28 cellular contexts compared by ENCODE assay signal in genomic region chr4:140180577-140180976, GRCh38.
"Had no signal": no experiment of that assay in that cellular context is flagged by ENCODE, and none has a peak within 500 bp of the region (broad histone marks: within the 10 kb centered on the region; RNA-seq: fewer than 3 reads in every experiment).

No MANE protein-coding gene starts in this region.

- DNase-seq: activated CD4-positive, alpha-beta T cell treated with anti-CD3 and anti-CD28 coated beads, Interleukin-2, amount 10 ng/mL, durations not matched to agents 24 days and 14 days; activated CD4-positive, alpha-beta T cell treated with anti-CD3 and anti-CD28 coated beads, Interleukin-2, amount 50 U/mL, for 4 hours; activated CD8-positive, alpha-beta T cell treated with anti-CD3 and anti-CD28 coated beads for 36 hours; activated gamma-delta T cell; activated naive CD4-positive, alpha-beta T cell treated with Interleukin-2 at 50 U/mL for 16 hours; activated T-cell treated with anti-CD3 and anti-CD28 coated beads, Interleukin-2, amount 50 U/mL, for 1 hour; activated T-cell treated with anti-CD3 and anti-CD28 coated beads, Interleukin-2, amount 50 U/mL, for 72 hours; adrenal gland; central memory CD4-positive, alpha-beta T cell; NCI-H1048; NCI-H1105 treated with DMSO at 0.1 percent for 48 hours; NCI-H1436; NCI-H1694; NCI-H1930; NCI-H2081 treated with DMSO at 0.1 percent for 48 hours; NCI-H226; NCI-H446 treated with DMSO at 0.1 percent for 48 hours; NCI-H524; Peyer's patch; RPMI8226; SHP77 treated with DMSO at 0.1 percent for 48 hours; SK-N-SH had no signal

- H3K4me1 ChIP-seq: adrenal gland, Peyer's patch had no signal

- ATAC-seq: activated CD8-positive, alpha-beta T cell treated with anti-CD3 and anti-CD28 coated beads for 36 hours; activated T-cell treated with anti-CD3 and anti-CD28 coated beads, Interleukin-2, amount 50 U/mL, for 72 hours; activated T-helper 17 cell treated with anti-CD3 and anti-CD28 coated beads, Interleukin-2, amount 50 U/mL, for 72 hours had no signal

- H3K36me3 Mint-ChIP-seq: activated naive CD4-positive, alpha-beta T cell treated with anti-CD3 and anti-CD28 coated beads, Interleukin-2, amount 50 U/mL, for 24 hours; brain had no signal

- H3K27me3 Mint-ChIP-seq: brain had no signal

- H3K4me3 Mint-ChIP-seq: activated CD4-positive, alpha-beta T cell treated with anti-CD3 and anti-CD28 coated beads, Interleukin-2, amount 10 ng/mL, durations not matched to agents 24 days and 14 days; activated CD8-positive, alpha-beta T cell treated with anti-CD3 and anti-CD28 coated beads for 36 hours; activated naive CD4-positive, alpha-beta T cell treated with anti-CD3 and anti-CD28 coated beads, Interleukin-2, amount 50 U/mL, for 24 hours; activated T-cell treated with anti-CD3 and anti-CD28 coated beads, Interleukin-2, amount 50 U/mL, for 72 hours; activated T-helper 17 cell treated with anti-CD3 and anti-CD28 coated beads, Interleukin-2, amount 50 U/mL, for 72 hours; brain; T-helper 1 cell treated with Interleukin-12 subunit alpha and Interleukin-12 subunit beta and Interleukin-4 antibody, amounts not matched to agents 30 μg/mL and 1 μg/mL, for 36 hours; T-helper 2 cell treated with Interferon-gamma antibody and Interleukin-4, amounts not matched to agents 5 μg/mL and 100 μg/mL, for 36 hours had no signal

- H3K4me2 ChIP-seq: SK-N-SH had no signal

- H3K9me3 Mint-ChIP-seq: activated CD4-positive, alpha-beta T cell treated with anti-CD3 and anti-CD28 coated beads, Interleukin-2, amount 10 ng/mL, durations not matched to agents 24 days and 14 days; activated CD8-positive, alpha-beta T cell treated with anti-CD3 and anti-CD28 coated beads for 36 hours; activated naive CD4-positive, alpha-beta T cell treated with anti-CD3 and anti-CD28 coated beads, Interleukin-2, amount 50 U/mL, for 24 hours; activated T-helper 17 cell treated with anti-CD3 and anti-CD28 coated beads, Interleukin-2, amount 50 U/mL, for 72 hours; brain; T-helper 1 cell treated with Interleukin-12 subunit alpha and Interleukin-12 subunit beta and Interleukin-4 antibody, amounts not matched to agents 30 μg/mL and 1 μg/mL, for 36 hours; T-helper 2 cell treated with Interferon-gamma antibody and Interleukin-4, amounts not matched to agents 5 μg/mL and 100 μg/mL, for 36 hours had no signal

- H3K9me3 ChIP-seq: adrenal gland, Peyer's patch, SJSA1, SK-N-SH had no signal

- H3K4me3 ChIP-seq: adrenal gland, Peyer's patch, SJSA1 had no signal

- H3K27ac ChIP-seq: adrenal gland, Peyer's patch, SJSA1 had no signal

- H3K27me3 ChIP-seq: adrenal gland, Peyer's patch, SJSA1 had no signal

- H3K9ac ChIP-seq: SK-N-SH had no signal

- H3K9me2 ChIP-seq: SK-N-SH had no signal

- H3K4me1 Mint-ChIP-seq: activated CD4-positive, alpha-beta T cell treated with anti-CD3 and anti-CD28 coated beads, Interleukin-2, amount 10 ng/mL, durations not matched to agents 24 days and 14 days; activated naive CD4-positive, alpha-beta T cell treated with anti-CD3 and anti-CD28 coated beads, Interleukin-2, amount 50 U/mL, for 24 hours; activated T-helper 17 cell treated with anti-CD3 and anti-CD28 coated beads, Interleukin-2, amount 50 U/mL, for 72 hours had no signal

- H3K27ac Mint-ChIP-seq: activated CD4-positive, alpha-beta T cell treated with anti-CD3 and anti-CD28 coated beads, Interleukin-2, amount 10 ng/mL, durations not matched to agents 24 days and 14 days; activated CD8-positive, alpha-beta T cell treated with anti-CD3 and anti-CD28 coated beads for 36 hours; activated naive CD4-positive, alpha-beta T cell treated with anti-CD3 and anti-CD28 coated beads, Interleukin-2, amount 50 U/mL, for 24 hours; activated T-cell treated with anti-CD3 and anti-CD28 coated beads, Interleukin-2, amount 50 U/mL, for 72 hours; activated T-helper 17 cell treated with anti-CD3 and anti-CD28 coated beads, Interleukin-2, amount 50 U/mL, for 72 hours; brain; T-helper 1 cell treated with Interleukin-12 subunit alpha and Interleukin-12 subunit beta and Interleukin-4 antibody, amounts not matched to agents 30 μg/mL and 1 μg/mL, for 36 hours; T-helper 2 cell treated with Interferon-gamma antibody and Interleukin-4, amounts not matched to agents 5 μg/mL and 100 μg/mL, for 36 hours had no signal

- H3K36me3 ChIP-seq: adrenal gland, Peyer's patch, SJSA1 had no signal
